24 cellular contexts compared by ENCODE assay signal in the genomic region with DNA sequence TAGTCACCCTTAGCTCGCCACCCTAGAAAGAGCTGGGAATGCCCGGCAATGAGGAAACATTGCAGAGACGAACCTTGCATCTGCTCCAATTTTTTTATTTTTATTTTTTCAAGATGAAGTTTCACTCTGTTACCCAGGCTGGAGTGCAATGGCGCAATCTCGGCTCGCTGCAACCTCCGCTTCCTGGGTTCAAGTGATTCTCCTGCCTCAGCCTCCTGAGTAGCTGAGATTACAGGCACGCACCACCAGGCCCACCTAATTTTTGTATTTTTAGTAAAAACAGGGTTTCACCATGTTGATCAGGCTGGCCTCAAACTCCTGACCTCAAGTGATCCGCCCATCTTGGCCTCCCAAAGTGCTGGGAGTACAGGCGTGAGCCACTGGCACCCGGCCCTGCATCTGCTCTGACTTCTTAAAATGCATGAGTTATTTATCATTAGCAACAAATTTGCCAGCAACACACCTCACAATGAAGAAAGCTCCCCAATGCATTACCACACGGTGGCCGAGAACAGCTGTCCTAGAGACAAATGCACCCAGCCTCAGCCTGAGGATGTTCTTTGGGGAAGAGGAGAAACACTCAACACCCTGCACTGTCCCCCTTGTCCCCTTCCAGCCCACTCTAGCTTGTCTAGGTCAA.
"Had no signal": no experiment of that assay in that cellular context is flagged by ENCODE, and none has a peak within 500 bp of the region (broad histone marks: within the 10 kb centered on the region; RNA-seq: fewer than 3 reads in every experiment).

No MANE protein-coding gene starts in this region.

- H3K27me3 Mint-ChIP-seq: activated naive CD8-positive, alpha-beta T cell treated with anti-CD3 and anti-CD28 coated beads for 36 hours had no signal

- H3K4me1 ChIP-seq: breast epithelium had no signal

- H3K4me3 Mint-ChIP-seq: activated B cell treated with CpG ODN at 0.5 μM for 24 hours; activated CD4-positive, alpha-beta memory T cell treated with anti-CD3 and anti-CD28 coated beads for 36 hours; activated CD4-positive, alpha-beta T cell treated with anti-CD3 and anti-CD28 coated beads, Interleukin-2, amount 10 ng/mL, durations not matched to agents 24 days and 14 days; activated naive CD4-positive, alpha-beta T cell treated with anti-CD3 and anti-CD28 coated beads, Interleukin-2, amount 10 ng/mL, durations not matched to agents 7 days and 5 days; activated naive CD8-positive, alpha-beta T cell treated with anti-CD3 and anti-CD28 coated beads for 36 hours; activated T-cell treated with anti-CD3 and anti-CD28 coated beads, Interleukin-2, amount 50 U/mL, for 4 hours; activated T-helper 17 cell treated with anti-CD3 and anti-CD28 coated beads, Interleukin-2, amount 50 U/mL, for 72 hours; T-helper 17 cell had no signal

- H3K36me3 ChIP-seq: breast epithelium, MG63 had no signal

- H3K4me3 ChIP-seq: breast epithelium, MG63 had no signal

- H3K4me2 ChIP-seq: KMS-11 had no signal

- H3K36me3 Mint-ChIP-seq: activated CD4-positive, alpha-beta memory T cell treated with anti-CD3 and anti-CD28 coated beads for 36 hours; activated naive CD4-positive, alpha-beta T cell treated with anti-CD3 and anti-CD28 coated beads, Interleukin-2, amount 10 ng/mL, durations not matched to agents 7 days and 5 days; activated naive CD8-positive, alpha-beta T cell treated with anti-CD3 and anti-CD28 coated beads for 36 hours had no signal

- H3K27me3 ChIP-seq: breast epithelium, MG63 had no signal

- DNase-seq: activated B cell treated with CpG ODN at 0.5 μM for 24 hours; activated CD4-positive, alpha-beta memory T cell treated with anti-CD3 and anti-CD28 coated beads for 36 hours; activated CD4-positive, alpha-beta T cell treated with anti-CD3 and anti-CD28 coated beads for 1 hour; activated CD4-positive, alpha-beta T cell treated with anti-CD3 and anti-CD28 coated beads, Interleukin-2, amount 10 ng/mL, durations not matched to agents 24 days and 14 days; activated CD8-positive, alpha-beta memory T cell treated with anti-CD3 and anti-CD28 coated beads for 24 hours; activated gamma-delta T cell; activated naive CD4-positive, alpha-beta T cell treated with anti-CD3 and anti-CD28 coated beads, Interleukin-2, amount 10 ng/mL, durations not matched to agents 7 days and 5 days; activated naive CD8-positive, alpha-beta T cell treated with anti-CD3 and anti-CD28 coated beads for 36 hours; activated T-cell treated with anti-CD3 and anti-CD28 coated beads, Interleukin-2, amount 50 U/mL, for 4 hours; MG63; NCI-H1105; NCI-H1436; NCI-H1694 treated with DMSO at 0.1 percent for 48 hours; NCI-H2029 treated with DMSO at 0.1 percent for 48 hours; NCI-H345; NCI-H510A; NCI-H526 treated with DMSO at 0.1 percent for 48 hours; NCI-H82; SIG-M5; T-helper 17 cell; T-helper 9 cell had no signal

- H3K4me1 Mint-ChIP-seq: activated B cell treated with CpG ODN at 0.5 μM for 24 hours; activated CD4-positive, alpha-beta T cell treated with anti-CD3 and anti-CD28 coated beads, Interleukin-2, amount 10 ng/mL, durations not matched to agents 24 days and 14 days; activated naive CD4-positive, alpha-beta T cell treated with anti-CD3 and anti-CD28 coated beads, Interleukin-2, amount 10 ng/mL, durations not matched to agents 7 days and 5 days; activated naive CD8-positive, alpha-beta T cell treated with anti-CD3 and anti-CD28 coated beads for 36 hours; activated T-helper 17 cell treated with anti-CD3 and anti-CD28 coated beads, Interleukin-2, amount 50 U/mL, for 72 hours; T-helper 17 cell had no signal

- H3K27ac Mint-ChIP-seq: activated B cell treated with CpG ODN at 0.5 μM for 24 hours; activated CD4-positive, alpha-beta memory T cell treated with anti-CD3 and anti-CD28 coated beads for 36 hours; activated CD4-positive, alpha-beta T cell treated with anti-CD3 and anti-CD28 coated beads, Interleukin-2, amount 10 ng/mL, durations not matched to agents 24 days and 14 days; activated naive CD4-positive, alpha-beta T cell treated with anti-CD3 and anti-CD28 coated beads, Interleukin-2, amount 10 ng/mL, durations not matched to agents 7 days and 5 days; activated naive CD8-positive, alpha-beta T cell treated with anti-CD3 and anti-CD28 coated beads for 36 hours; activated T-helper 17 cell treated with anti-CD3 and anti-CD28 coated beads, Interleukin-2, amount 50 U/mL, for 72 hours; T-helper 17 cell had no signal

- H3K9ac ChIP-seq: KMS-11 had no signal

- H3K9me3 ChIP-seq: breast epithelium, MG63 had no signal

- H3K27ac ChIP-seq: KMS-11 had no signal

- H3K9me3 Mint-ChIP-seq: activated B cell treated with CpG ODN at 0.5 μM for 24 hours; activated CD4-positive, alpha-beta memory T cell treated with anti-CD3 and anti-CD28 coated beads for 36 hours; activated CD4-positive, alpha-beta T cell treated with anti-CD3 and anti-CD28 coated beads, Interleukin-2, amount 10 ng/mL, durations not matched to agents 24 days and 14 days; activated naive CD4-positive, alpha-beta T cell treated with anti-CD3 and anti-CD28 coated beads, Interleukin-2, amount 10 ng/mL, durations not matched to agents 7 days and 5 days; activated naive CD8-positive, alpha-beta T cell treated with anti-CD3 and anti-CD28 coated beads for 36 hours; activated T-cell treated with anti-CD3 and anti-CD28 coated beads, Interleukin-2, amount 50 U/mL, for 4 hours; activated T-helper 17 cell treated with anti-CD3 and anti-CD28 coated beads, Interleukin-2, amount 50 U/mL, for 72 hours had no signal
